In genomic region chrX:13123247-13123856, GRCh38 we compare ENCODE assay signal across 10 cellular contexts.
DNase-seq lines count a peak whose midpoint lies in the region; ATAC-seq and TF ChIP-seq lines count a peak whose summit lies in the region.
"Had no signal": no experiment of that assay in that cellular context is flagged by ENCODE, and none has a peak within 500 bp of the region (broad histone marks: within the 10 kb centered on the region; RNA-seq: fewer than 3 reads in every experiment).

No MANE protein-coding gene starts in this region.

- H2AK5ac ChIP-seq in IMR-90 (ENCODE audit: low read depth, low read length): peak overlapping the region; percentile 36; the same call in 1 of the 2 replicates

- no peak for DNase-seq in AG04450 (ENCODE audit: low read depth, low spot score)
- DNase-seq in IMR-90: no peak
- peak in 2 of 7 donors; percentile 8 to 17 for DNase-seq in adrenal gland
- no peak for DNase-seq in naive thymus-derived CD8-positive, alpha-beta T cell
- DNase-seq in SIG-M5 treated with dmso at 0.1 percent for 504 hours (lab: John Stamatoyannopoulos, UW; ENCODE audit: unreplicated experiment): no peak
- no peak for DNase-seq in D341Med (ENCODE audit: low spot score)
- DNase-seq in CD1c-positive myeloid dendritic cell (ENCODE audit: extremely low spot score): no peak
- DNase-seq: hippocampal formation had no signal

- H3K4ac ChIP-seq in IMR-90 (ENCODE audit: low read depth, low read length): peak overlapping the region; percentile 70; the same call in 1 of the 2 replicates

- H3K4me3 Mint-ChIP-seq in naive thymus-derived CD8-positive, alpha-beta T cell: peak overlapping the region; percentile 10 to 71 (median 64)

- H3K9me1 ChIP-seq in IMR-90 (ENCODE audit: insufficient read depth, low read length): peaks cover 4% of the 10 kb centered on the region; the same call in 1 of the 2 replicates

- H3K4me2 ChIP-seq in IMR-90 (ENCODE audit: low read depth, low read length): peak overlapping the region; percentile 67; the same call in 1 of the 2 replicates

- H4K91ac ChIP-seq in IMR-90 (ENCODE audit: insufficient read depth, low read depth, low read length): peak overlapping the region; percentile 44

- H3K27me3 Mint-ChIP-seq in naive thymus-derived CD8-positive, alpha-beta T cell: no peaks in the 10 kb centered on the region

- H3K14ac ChIP-seq in IMR-90 (replicated peaks; ENCODE audit: low read depth, low read length): 0 out of 2 replicates have a peak overlapping the region, but pooled peaks have one; percentile 23

- in situ Hi-C loops in IMR-90 (cut with MboI; ENCODE audit: low sequenced_read_pairs): loop anchor here (25.0 kb wide), 1 partner anchor 364 kb away; no protein-coding TSS in a partner anchor

- POLR2A ChIA-PET in AG04450 (lab: Yijun Ruan, JAX): interaction anchor here (1.0 kb wide), 1 partner anchor 143 kb away, joined by 3 read pairs; no protein-coding TSS in a partner anchor
- POLR2A ChIA-PET in IMR-90 (lab: Charles Lee; ENCODE audit: unreplicated experiment): no interaction called here
- POLR2A ChIA-PET in naive thymus-derived CD8-positive, alpha-beta T cell (lab: Charles Lee): interaction anchor here (0.5 to 1.1 kb wide), 2 partner anchors 8 to 108 kb away, joined by 4 read pairs; no protein-coding TSS in a partner anchor

- BruUV-seq in IMR-90 (replicated peaks; lab: Mats Ljungman, UMichigan): no TSS peak

- TF ChIP-seq POLR2A in IMR-90 (IDR thresholded peaks at IDR 0.05; ENCODE audit: low read depth, low read length) (no peak), adrenal gland (IDR thresholded peaks at IDR 0.05) (no peak)

- H3K56ac ChIP-seq in IMR-90 (ENCODE audit: extremely low read depth, insufficient read depth, low read length): peak overlapping the region; percentile 35; the same call in 1 of the 2 replicates

- H3K36me3 ChIP-seq in IMR-90 (ENCODE audit: control insufficient read depth, insufficient read depth, low read length) (no peaks in the 10 kb centered on the region), adrenal gland (replicated peaks in 1 of 2) (no peaks in the 10 kb centered on the region)

- peak overlapping the region; percentile 53; the same call in 1 of the 3 replicates for H2BK15ac ChIP-seq in IMR-90 (ENCODE audit: low read depth, low read length)

- intact Hi-C loops in IMR-90 (cut with micrococcal nuclease) (loop anchor here (10.0 kb wide), 1 partner anchor 251 kb away; no protein-coding TSS in a partner anchor), adrenal gland (cut with DNase I) (no loop called here)

- peak overlapping the region; percentile 63 for H2BK20ac ChIP-seq in IMR-90 (ENCODE audit: low read depth, low read length)

- peak overlapping the region; percentile 68 to 73; a peak in 1 of 4 replicates for H4K8ac ChIP-seq in IMR-90 (ENCODE audit: low read depth in 2 of 2, low read length in 2 of 2)

- no peaks in the 10 kb centered on the region for H3K79me1 ChIP-seq in IMR-90 (ENCODE audit: low read depth in 1 of 2, low read length in 2 of 2)

- ATAC-seq in IMR-90 (ENCODE audit: low read depth) (no peak), HG03432 (IDR thresholded peaks at IDR 0.05; ENCODE audit: unreplicated experiment) (no peak)
- peak in 1 of 2 donors; percentile 57 for ATAC-seq in naive thymus-derived CD8-positive, alpha-beta T cell

- H3K27me3 ChIP-seq in AG04450 (ENCODE audit: control insufficient read depth, insufficient read depth, low read length) (no peaks in the 10 kb centered on the region), IMR-90 (ENCODE audit: control insufficient read depth, insufficient read depth, low read length) (no peaks in the 10 kb centered on the region), adrenal gland (no peaks in the 10 kb centered on the region)

- H3K36me3 Mint-ChIP-seq in naive thymus-derived CD8-positive, alpha-beta T cell: no peaks in the 10 kb centered on the region

- H3K27ac ChIP-seq in AG04450 (ENCODE audit: low read depth, low read length) (peak overlapping the region; percentile 52), IMR-90 (ENCODE audit: insufficient read depth, low read length) (peak overlapping the region; percentile 96), adrenal gland (peak overlapping the region; percentile 13 to 70 (median 31))

- TF ChIP-seq RAD21 in IMR-90 (IDR thresholded peaks at IDR 0.05; ENCODE audit: low read length): no peak

- H3K4me1 Mint-ChIP-seq in naive thymus-derived CD8-positive, alpha-beta T cell: peaks cover 5 to 46% (median 29%) of the 10 kb centered on the region in 4 donors

- H2AK9ac ChIP-seq in IMR-90 (replicated peaks; ENCODE audit: low read depth, low read length, poor library complexity): no peak overlapping the region

- H3K9me3 Mint-ChIP-seq in naive thymus-derived CD8-positive, alpha-beta T cell: peaks cover 0 to 9% (median 0%) of the 10 kb centered on the region in 9 donors

- H3K9ac ChIP-seq in IMR-90 (ENCODE audit: low read depth, low read length): 0 out of 2 replicates have a peak overlapping the region, but pooled peaks have one; percentile 23

- no peak overlapping the region for H2AFZ ChIP-seq in IMR-90 (replicated peaks; ENCODE audit: low read length, poor library complexity)

- dilution Hi-C loops in IMR-90 (cut with HindIII; ENCODE audit: low sequenced_read_pairs, unreplicated experiment): no loop called here

- peak overlapping the region; percentile 92 for H3K18ac ChIP-seq in IMR-90 (ENCODE audit: low read depth, low read length)

- peak overlapping the region; percentile 54 for H2BK5ac ChIP-seq in IMR-90 (ENCODE audit: low read depth, low read length, poor library complexity, severe bottlenecking)

- H3K9me3 ChIP-seq in AG04450 (ENCODE audit: control insufficient read depth, insufficient read depth, low read length) (no peaks in the 10 kb centered on the region), IMR-90 (ENCODE audit: control insufficient read depth, insufficient read depth, low read length) (no peaks in the 10 kb centered on the region), adrenal gland (replicated peaks in 1 of 3) (no peaks in the 10 kb centered on the region)

- CTCF ChIA-PET in AG04450 (lab: Charles Lee) (interaction anchor here (0.6 kb wide), 2 partner anchors 12 to 115 kb away, joined by 3 read pairs; no protein-coding TSS in a partner anchor), IMR-90 (lab: Yijun Ruan, JAX) (interaction anchor here (0.5 to 1.5 kb wide), 2 partner anchors 177 to 360 kb away, joined by 4 to 6 read pairs; no protein-coding TSS in a partner anchor)

- H4K20me1 ChIP-seq in IMR-90 (ENCODE audit: insufficient read depth, low read length): no peaks in the 10 kb centered on the region

- peak overlapping the region; percentile 84; the same call in 1 of the 2 replicates for H4K5ac ChIP-seq in IMR-90 (ENCODE audit: low read depth, low read length)

- peak overlapping the region; percentile 50 to 95 (median 84) for H3K27ac Mint-ChIP-seq in naive thymus-derived CD8-positive, alpha-beta T cell

- H3K4me1 ChIP-seq in IMR-90 (ENCODE audit: control insufficient read depth, insufficient read depth, low read length): peaks cover 7% of the 10 kb centered on the region
- peaks cover 5 to 43% of the 10 kb centered on the region in 2 donors for H3K4me1 ChIP-seq in adrenal gland (replicated peaks in 1 of 2)

- H3K23ac ChIP-seq in IMR-90 (ENCODE audit: low read depth, low read length): 0 out of 2 replicates have a peak overlapping the region, but pooled peaks have one; percentile 10

- TF ChIP-seq CTCF in AG04450 (IDR thresholded peaks at IDR 0.05; ENCODE audit: low read depth, low read length) (no peak), IMR-90 (conservative IDR thresholded peaks at IDR 0.05; ENCODE audit: low read depth, low read length) (no peak), adrenal gland (IDR thresholded peaks at IDR 0.05) (no peak)

- peak overlapping the region; percentile 60 for H2BK120ac ChIP-seq in IMR-90 (ENCODE audit: low read depth, low read length)

- WGBS in IMR-90 (ENCODE audit: extremely low coverage in 2 of 2, insufficient read length in 1 of 2), 2 experiments: no CpG with 5 or more reads among the region's 5 CpGs
- 35 to 52% (median 43%) methylated on average over 4 to 5 of the region's 5 CpGs for WGBS in adrenal gland, 4 donors

- H3K4me3 ChIP-seq in AG04450 (ENCODE audit: low read depth, low read length) (no peak overlapping the region), IMR-90 (ENCODE audit: insufficient read depth, low read depth, low read length) (no peak overlapping the region), adrenal gland (no peak overlapping the region)
- H3K4me3 ChIP-seq: skin epidermis had no signal

TF ChIP-seq in IMR-90, 13 proteins besides CTCF, POLR2A, EP300 and RAD21 (continues in another document):
- no peak for TF ChIP-seq RFX5 (IDR thresholded peaks at IDR 0.05; ENCODE audit: low read depth, low read length)
- TF ChIP-seq USF2 (IDR thresholded peaks at IDR 0.05; ENCODE audit: low read depth, low read length): no peak
- no peak for TF ChIP-seq CEBPB (IDR thresholded peaks at IDR 0.05; ENCODE audit: low read depth, low read length)
- TF ChIP-seq BHLHE40 (IDR thresholded peaks at IDR 0.05; ENCODE audit: low read depth, low read length): no peak
- no peak for TF ChIP-seq NFE2L2 (IDR thresholded peaks at IDR 0.05; ENCODE audit: low read depth, low read length)
- no peak for TF ChIP-seq MAZ (IDR thresholded peaks at IDR 0.05; ENCODE audit: borderline replicate concordance, low read depth, low read length)
- no peak for TF ChIP-seq MAFK (IDR thresholded peaks at IDR 0.05; ENCODE audit: low read depth, low read length)
- no peak for TF ChIP-seq ELK1 (IDR thresholded peaks at IDR 0.05; ENCODE audit: borderline replicate concordance, low read depth, low read length)
- no peak for TF ChIP-seq CHD1 (IDR thresholded peaks at IDR 0.05; ENCODE audit: low read depth, low read length)
- no peak for TF ChIP-seq MXI1 (IDR thresholded peaks at IDR 0.05; ENCODE audit: borderline replicate concordance, low read depth, low read length)
- TF ChIP-seq RCOR1 (IDR thresholded peaks at IDR 0.05; ENCODE audit: insufficient replicate concordance, low read length): no peak
- TF ChIP-seq SMC3 (IDR thresholded peaks at IDR 0.05; ENCODE audit: low read depth, low read length): no peak

Comparison
In these comparisons a context has a peak if more than half of its experiments do, and no peak if none do; other contexts are left out.
1. H3K27ac ChIP-seq: peak in every context shown above with its lines; median percentile 96 in IMR-90; 52 in AG04450; 31 in adrenal gland.